18 cellular contexts compared by ENCODE assay signal in genomic region chr18:79771446-79772107, GRCh38. TPM values are rescaled to one million over a fixed set of nuclear protein-coding genes. Genes with fewer than 3 reads are reported as not detected.
DNase-seq lines count a peak whose midpoint lies in the region; ATAC-seq and TF ChIP-seq lines count a peak whose summit lies in the region.
"Had no signal": no experiment of that assay in that cellular context is flagged by ENCODE, and none has a peak within 500 bp of the region (broad histone marks: within the 10 kb centered on the region; RNA-seq: fewer than 3 reads in every experiment).

No MANE protein-coding gene starts in this region.

- H4K8ac ChIP-seq in H9 (replicated peaks; ENCODE audit: insufficient read length, low read depth, low read length): no peak overlapping the region

- H3K36me3 Mint-ChIP-seq in activated CD8-positive, alpha-beta memory T cell treated with anti-CD3 and anti-CD28 coated beads, Interleukin-2, amount 10 ng/mL, durations not matched to agents 7 days and 5 days: peaks cover 3% of the 10 kb centered on the region
- H3K36me3 Mint-ChIP-seq in H9 (ENCODE audit: insufficient read depth in 1 of 3, low read depth in 3 of 3): peaks cover 0 to 2% (median 2%) of the 10 kb centered on the region in 3 experiments; a peak in 2 of 7 replicates

- no peak overlapping the region for H3K4me3 Mint-ChIP-seq in activated CD8-positive, alpha-beta memory T cell treated with anti-CD3 and anti-CD28 coated beads, Interleukin-2, amount 10 ng/mL, durations not matched to agents 7 days and 5 days
- no peak overlapping the region; a peak in 1 of 5 replicates for H3K4me3 Mint-ChIP-seq in H9

- H2AFZ ChIP-seq in H9 (ENCODE audit: low read length): no peak overlapping the region

- TF ChIP-seq POLR2A in suprapubic skin (IDR thresholded peaks at IDR 0.05): no peak

- intact Hi-C loops in lower lobe of right lung (cut with DNase I): no loop called here

- H3K14ac ChIP-seq in H9 (ENCODE audit: insufficient read depth, low read length): peak overlapping the region; percentile 31; the same call in 1 of the 2 replicates

- H3K36me3 ChIP-seq in lower lobe of right lung: no peaks in the 10 kb centered on the region
- no peaks in the 10 kb centered on the region for H3K36me3 ChIP-seq in suprapubic skin
- H3K36me3 ChIP-seq: HAP-1 had no signal

- H3K9me3 Mint-ChIP-seq in activated CD8-positive, alpha-beta memory T cell treated with anti-CD3 and anti-CD28 coated beads, Interleukin-2, amount 10 ng/mL, durations not matched to agents 7 days and 5 days (ENCODE audit: low read depth): peaks cover 3% of the 10 kb centered on the region
- H3K9me3 Mint-ChIP-seq in H9: peaks cover 19 to 28% of the 10 kb centered on the region in 2 experiments

- no CpG with 5 or more reads among the region's 35 CpGs for WGBS in H9 (ENCODE audit: extremely low coverage, insufficient read length, low lambda C conversion rate)
- WGBS in suprapubic skin: 57% methylated on average over 34 of the region's 35 CpGs

- no peak overlapping the region for H3K56ac ChIP-seq in H9 (ENCODE audit: insufficient read length, low read depth, low read length)

- no peak for TF ChIP-seq EP300 in suprapubic skin (IDR thresholded peaks at IDR 0.05)

- no peak overlapping the region for H3K18ac ChIP-seq in H9 (ENCODE audit: insufficient read length, low read depth, low read length)

- H2BK20ac ChIP-seq in H9 (ENCODE audit: low read depth, low read length, poor library complexity, severe bottlenecking): no peak overlapping the region

- H3K4me2 ChIP-seq in H9 (ENCODE audit: insufficient read depth, insufficient read length, low read length): no peak overlapping the region

- no peaks in the 10 kb centered on the region for H3K4me1 Mint-ChIP-seq in activated CD8-positive, alpha-beta memory T cell treated with anti-CD3 and anti-CD28 coated beads, Interleukin-2, amount 10 ng/mL, durations not matched to agents 7 days and 5 days
- no peaks in the 10 kb centered on the region for H3K4me1 Mint-ChIP-seq in H9

- no peaks in the 10 kb centered on the region for H3K79me1 ChIP-seq in H9 (ENCODE audit: insufficient read depth, low read depth, low read length, poor library complexity, severe bottlenecking)

- no peak overlapping the region for H4K91ac ChIP-seq in H9 (ENCODE audit: insufficient read length, low read depth, low read length)

- H2BK5ac ChIP-seq in H9 (ENCODE audit: insufficient read length, low read length): no peak overlapping the region

- H3K9me3 ChIP-seq in H9 (ENCODE audit: control insufficient read depth, low read depth, low read length): no peaks in the 10 kb centered on the region
- H3K9me3 ChIP-seq in lower lobe of right lung: peaks cover 7% of the 10 kb centered on the region
- H3K9me3 ChIP-seq in suprapubic skin: peaks cover 4% of the 10 kb centered on the region
- H3K9me3 ChIP-seq: HAP-1 had no signal

- no peaks in the 10 kb centered on the region for H3K79me2 ChIP-seq in H9 (ENCODE audit: insufficient read depth, low read length)

- H3K27me3 Mint-ChIP-seq in activated CD8-positive, alpha-beta memory T cell treated with anti-CD3 and anti-CD28 coated beads, Interleukin-2, amount 10 ng/mL, durations not matched to agents 7 days and 5 days: peaks cover 8% of the 10 kb centered on the region
- peaks cover 22% of the 10 kb centered on the region for H3K27me3 Mint-ChIP-seq in H9 (ENCODE audit: low read depth)

- H2BK12ac ChIP-seq in H9 (ENCODE audit: insufficient read length, low read depth, low read length): no peak overlapping the region

- H3T11ph ChIP-seq in H9 (ENCODE audit: low read length): no peak overlapping the region

- H3K23ac ChIP-seq in H9 (ENCODE audit: insufficient read length, low read depth, low read length): no peak overlapping the region

- no peak overlapping the region for H2BK120ac ChIP-seq in H9 (ENCODE audit: low read depth, low read length, poor library complexity, severe bottlenecking)

- no peaks in the 10 kb centered on the region for H4K20me1 ChIP-seq in H9 (ENCODE audit: control insufficient read depth, insufficient read depth, insufficient read length)

- H3K27me3 ChIP-seq in H9 (ENCODE audit: insufficient read depth, low read length): no peaks in the 10 kb centered on the region; the same call in 1 of the 2 replicates
- peaks cover 19% of the 10 kb centered on the region for H3K27me3 ChIP-seq in lower lobe of right lung (ENCODE audit: low read depth)
- H3K27me3 ChIP-seq in suprapubic skin: peaks cover 48% of the 10 kb centered on the region
- peaks cover 2% of the 10 kb centered on the region for H3K27me3 ChIP-seq in foreskin keratinocyte

- no peak overlapping the region for H2AK5ac ChIP-seq in H9 (ENCODE audit: insufficient read length, low read length)

- H4K5ac ChIP-seq in H9 (ENCODE audit: insufficient read length, low read depth, low read length): no peak overlapping the region

- H3K4me3 ChIP-seq in lower lobe of right lung (no peak overlapping the region), suprapubic skin (no peak overlapping the region)
- H3K4me3 ChIP-seq: HAP-1 had no signal

- CTCF ChIA-PET in activated CD8-positive, alpha-beta memory T cell treated with anti-CD3 and anti-CD28 coated beads, Interleukin-2, amount 10 ng/mL, durations not matched to agents 7 days and 5 days (lab: Charles Lee): no interaction called here

- no peak overlapping the region for H2BK15ac ChIP-seq in H9 (ENCODE audit: low read depth, low read length)

- H3K4me1 ChIP-seq in H9 (ENCODE audit: insufficient read depth, low read length) (no peaks in the 10 kb centered on the region), lower lobe of right lung (no peaks in the 10 kb centered on the region), suprapubic skin (no peaks in the 10 kb centered on the region), foreskin keratinocyte (no peaks in the 10 kb centered on the region)
- H3K4me1 ChIP-seq: HAP-1 had no signal

- no peak for ATAC-seq in activated CD8-positive, alpha-beta memory T cell treated with anti-CD3 and anti-CD28 coated beads, Interleukin-2, amount 10 ng/mL, durations not matched to agents 7 days and 5 days
- ATAC-seq in lower lobe of right lung: no peak
- ATAC-seq in HG02610 (IDR thresholded peaks at IDR 0.05; ENCODE audit: unreplicated experiment): no peak
- no peak for ATAC-seq in foreskin keratinocyte

- H3K4ac ChIP-seq in H9 (ENCODE audit: low read depth, low read length): no peak overlapping the region

- H3K27ac Mint-ChIP-seq in activated CD8-positive, alpha-beta memory T cell treated with anti-CD3 and anti-CD28 coated beads, Interleukin-2, amount 10 ng/mL, durations not matched to agents 7 days and 5 days: no peak overlapping the region
- no peak overlapping the region for H3K27ac Mint-ChIP-seq in H9

- peak; percentile 4 for DNase-seq in activated CD8-positive, alpha-beta memory T cell treated with anti-CD3 and anti-CD28 coated beads, Interleukin-2, amount 50 U/mL, for 4 hours
- DNase-seq in activated CD8-positive, alpha-beta memory T cell treated with anti-CD3 and anti-CD28 coated beads, Interleukin-2, amount 10 ng/mL, durations not matched to agents 7 days and 5 days: no peak
- no peak for DNase-seq in H9
- peak; percentile 34 for DNase-seq in lower lobe of right lung
- DNase-seq in suprapubic skin (ENCODE audit: low spot score in 2 of 2): peak; percentile 47 to 70
- DNase-seq in foreskin keratinocyte: no peak
- no peak for DNase-seq in NCI-H1092 treated with DMSO at 0.1 percent for 48 hours (lab: John Stamatoyannopoulos, UW)
- DNase-seq: 8988T, COR-L47, KBM-7, NCI-H1694 treated with DMSO at 0.1 percent for 48 hours, NCI-H510A, NCI-H748 treated with DMSO at 0.1 percent for 48 hours, OCI-M1, SHP77 treated with DMSO at 0.1 percent for 48 hours had no signal

- H3K9ac ChIP-seq in H9 (ENCODE audit: extremely low read depth, insufficient read length, low read length): no peak overlapping the region

- H3K27ac ChIP-seq in H9 (ENCODE audit: insufficient read length, low read depth, low read length): no peak overlapping the region
- no peak overlapping the region for H3K27ac ChIP-seq in lower lobe of right lung
- H3K27ac ChIP-seq in suprapubic skin: no peak overlapping the region
- H3K27ac ChIP-seq in foreskin keratinocyte: no peak overlapping the region

- no peak for TF ChIP-seq CTCF in H9 (conservative IDR thresholded peaks at IDR 0.05)
- TF ChIP-seq CTCF in lower lobe of right lung (IDR thresholded peaks at IDR 0.05): no peak
- no peak for TF ChIP-seq CTCF in suprapubic skin (IDR thresholded peaks at IDR 0.05)
- no peak for TF ChIP-seq CTCF in foreskin keratinocyte (conservative IDR thresholded peaks at IDR 0.05)

- no peaks in the 10 kb centered on the region for H3K23me2 ChIP-seq in H9 (ENCODE audit: insufficient read length, low read depth, low read length, poor library complexity, severe bottlenecking)

RNA-seq across cellular contexts. Expression of gene KCNG2, which starts 26.2 kb away (rescaled TPM):
- not detected for total RNA-seq in activated CD8-positive, alpha-beta memory T cell treated with anti-CD3 and anti-CD28 coated beads, Interleukin-2, amount 10 ng/mL, durations not matched to agents 7 days and 5 days
- total RNA-seq in H9 (2021) (0.15 TPM in 1 of 2 replicates, not detected in the other), lower lobe of right lung (0.50 TPM), suprapubic skin (not detected), foreskin keratinocyte (not detected in 2 replicates)
- polyA plus RNA-seq in foreskin keratinocyte: not detected in 2 replicates
- total RNA-seq: RPMI7951 had no signal

Comparison
In these comparisons a context has a peak if more than half of its experiments do, and no peak if none do; other contexts are left out.
1. DNase-seq: peak in activated CD8-positive, alpha-beta memory T cell treated with anti-CD3 and anti-CD28 coated beads, Interleukin-2, amount 50 U/mL, for 4 hours (single experiment), lower lobe of right lung (single experiment) and suprapubic skin (2 of 2); none in activated CD8-positive, alpha-beta memory T cell treated with anti-CD3 and anti-CD28 coated beads, Interleukin-2, amount 10 ng/mL, durations not matched to agents 7 days and 5 days (single experiment), H9 (single experiment), foreskin keratinocyte (0 of 2) and NCI-H1092 treated with DMSO at 0.1 percent for 48 hours (single experiment).